8 cellular contexts compared by ENCODE assay signal in genomic region chr17:57045868-57046671, GRCh38.
A peak's percentile ranks its signal among the peaks of the same experiment; 100 is the strongest.
DNase-seq lines count a peak whose midpoint lies in the region; ATAC-seq lines count a peak whose summit lies in the region.

No MANE protein-coding gene starts in this region.

- DNase-seq in activated effector memory CD4-positive, alpha-beta T cell treated with anti-CD3 and anti-CD28 coated beads, Interleukin-2, amount 50 U/mL, for 16 hours = peak; percentile 75
- DNase-seq in left kidney (ENCODE audit: low read depth, low spot score) (peak; percentile 63), amniotic stem cell (lab: John Stamatoyannopoulos, UW) (no peak), NCI-H1436 treated with DMSO at 0.1 percent for 48 hours (lab: John Stamatoyannopoulos, UW) (no peak), NK-92 (lab: John Stamatoyannopoulos, UW; ENCODE audit: unreplicated experiment) (no peak)
- peak; percentile 1 to 33 for DNase-seq in stimulated activated CD8-positive, alpha-beta memory T cell treated with anti-CD3 and anti-CD28 coated beads, Interleukin-7, amount 100 ng/mL, for 48 hours (ENCODE audit: extremely low read depth in 1 of 2, low read depth in 1 of 2)

- ATAC-seq in GM18868 (IDR thresholded peaks at IDR 0.05; ENCODE audit: unreplicated experiment) (peak; percentile 89), HG03457 (IDR thresholded peaks at IDR 0.05; ENCODE audit: unreplicated experiment) (peak; percentile 64)

Comparison
In these comparisons a context has a peak if more than half of its experiments do, and no peak if none do; other contexts are left out.
1. DNase-seq: peak in activated effector memory CD4-positive, alpha-beta T cell treated with anti-CD3 and anti-CD28 coated beads, Interleukin-2, amount 50 U/mL, for 16 hours (single experiment), left kidney (single experiment) and stimulated activated CD8-positive, alpha-beta memory T cell treated with anti-CD3 and anti-CD28 coated beads, Interleukin-7, amount 100 ng/mL, for 48 hours (2 of 2); none in amniotic stem cell (single experiment), NCI-H1436 treated with DMSO at 0.1 percent for 48 hours (single experiment) and NK-92 (single experiment).